16 cellular contexts compared by ENCODE assay signal in genomic region chr21:33762798-33763572, GRCh38.
DNase-seq lines count a peak whose midpoint lies in the region; ATAC-seq and TF ChIP-seq lines count a peak whose summit lies in the region.
"Had no signal": no experiment of that assay in that cellular context is flagged by ENCODE, and none has a peak within 500 bp of the region (broad histone marks: within the 10 kb centered on the region; RNA-seq: fewer than 3 reads in every experiment).

No MANE protein-coding gene starts in this region.

- peak; percentile 18 for DNase-seq in AG09309 (ENCODE audit: low read depth)
- peak; percentile 80 for DNase-seq in M059J (ENCODE audit: low read depth)
- DNase-seq in dermis blood vessel endothelial cell = peak; percentile 47
- no peak for DNase-seq in activated CD4-positive, alpha-beta T cell treated with anti-CD3 and anti-CD28 coated beads, Interleukin-2, amount 50 U/mL, for 48 hours
- DNase-seq: activated CD4-positive, alpha-beta T cell treated with anti-CD3 and anti-CD28 coated beads, Interleukin-2, amount 50 U/mL, for 1 hour; body of pancreas; hippocampal formation; NCI-H1417 treated with DMSO at 0.1 percent for 48 hours; NCI-H510A treated with DMSO at 0.1 percent for 48 hours had no signal

- TF ChIP-seq CTCF in AG09309 (IDR thresholded peaks at IDR 0.05; ENCODE audit: control insufficient read depth, insufficient read depth, low read depth, low read length, missing control alignments) (no peak), nephron (IDR thresholded peaks at IDR 0.05; ENCODE audit: unreplicated experiment in 3 of 3) (no peak)

- H3K36me3 Mint-ChIP-seq in nephron (ENCODE audit: low read depth) = peaks cover 36% of the 10 kb centered on the region

- H3K9me3 Mint-ChIP-seq in nephron = no peaks in the 10 kb centered on the region
- H3K9me3 Mint-ChIP-seq: activated T-helper 1 cell treated with anti-CD3 and anti-CD28 coated beads, Interleukin-12 subunit alpha, Interleukin-12 subunit beta, Interleukin-2, Interleukin-4 antibody, amounts not matched to agents 30 ng/mL and 10 ng/mL and 1 ng/mL, durations not matched to agents 14 hours and 24 hours and 36 hours had no signal

- H3K27me3 Mint-ChIP-seq in nephron (ENCODE audit: low read depth) = no peaks in the 10 kb centered on the region

- ATAC-seq in GM21786 (IDR thresholded peaks at IDR 0.05; ENCODE audit: unreplicated experiment) (no peak), HG03457 (IDR thresholded peaks at IDR 0.05; ENCODE audit: unreplicated experiment) (no peak), GM18498 (IDR thresholded peaks at IDR 0.05; ENCODE audit: unreplicated experiment) (no peak)
- ATAC-seq: body of pancreas, Panc1 had no signal

- peak overlapping the region; percentile 17 to 42 (median 32) for H3K27ac Mint-ChIP-seq in nephron
- H3K27ac Mint-ChIP-seq: activated T-helper 1 cell treated with anti-CD3 and anti-CD28 coated beads, Interleukin-12 subunit alpha, Interleukin-12 subunit beta, Interleukin-2, Interleukin-4 antibody, amounts not matched to agents 30 ng/mL and 10 ng/mL and 1 ng/mL, durations not matched to agents 14 hours and 24 hours and 36 hours had no signal

- H3K4me3 Mint-ChIP-seq in nephron = no peak overlapping the region
- H3K4me3 Mint-ChIP-seq: activated T-helper 1 cell treated with anti-CD3 and anti-CD28 coated beads, Interleukin-12 subunit alpha, Interleukin-12 subunit beta, Interleukin-2, Interleukin-4 antibody, amounts not matched to agents 30 ng/mL and 10 ng/mL and 1 ng/mL, durations not matched to agents 14 hours and 24 hours and 36 hours had no signal

- H3K4me3 ChIP-seq in AG09309 (ENCODE audit: control insufficient read depth, low read depth, low read length) = no peak overlapping the region
- H3K4me3 ChIP-seq: body of pancreas, lung had no signal

- H3K4me1 Mint-ChIP-seq in nephron = peaks cover 20% of the 10 kb centered on the region

Comparison
In these comparisons a context has a peak if more than half of its experiments do, and no peak if none do; other contexts are left out.
1. DNase-seq: peak in AG09309 (single experiment), M059J (single experiment) and dermis blood vessel endothelial cell (single experiment); none in activated CD4-positive, alpha-beta T cell treated with anti-CD3 and anti-CD28 coated beads, Interleukin-2, amount 50 U/mL, for 48 hours (0 of 2).